In genomic region chr5:6502421-6502820, GRCh38 we compare ENCODE assay signal across 40 cellular contexts. TPM values are rescaled to one million over a fixed set of nuclear protein-coding genes. Genes with fewer than 3 reads are reported as not detected.
"Had no signal": no experiment of that assay in that cellular context is flagged by ENCODE, and none has a peak within 500 bp of the region (broad histone marks: within the 10 kb centered on the region; RNA-seq: fewer than 3 reads in every experiment).

No MANE protein-coding gene starts in this region.

- H3K4me3 Mint-ChIP-seq: activated B cell treated with CpG ODN at 0.5 μM for 24 hours; activated CD4-positive, alpha-beta memory T cell treated with anti-CD3 and anti-CD28 coated beads for 36 hours; activated CD4-positive, alpha-beta T cell treated with anti-CD3 and anti-CD28 coated beads, Interleukin-2, amount 10 ng/mL, durations not matched to agents 24 days and 14 days; activated CD8-positive, alpha-beta T cell treated with anti-CD3 and anti-CD28 coated beads for 36 hours; activated naive CD4-positive, alpha-beta T cell treated with anti-CD3 and anti-CD28 coated beads for 36 hours; activated naive CD4-positive, alpha-beta T cell treated with anti-CD3 and anti-CD28 coated beads, Interleukin-2, amount 50 U/mL, for 24 hours; activated naive CD8-positive, alpha-beta T cell; activated naive CD8-positive, alpha-beta T cell treated with anti-CD3 and anti-CD28 coated beads, Interleukin-2, amount 10 ng/mL, durations not matched to agents 7 days and 5 days; activated naive CD8-positive, alpha-beta T cell treated with anti-CD3 and anti-CD28 coated beads, Interleukin-2, amount 50 U/mL, for 24 hours; activated T-cell treated with anti-CD3 and anti-CD28 coated beads, Interleukin-2, amount 50 U/mL, for 4 hours; activated T-cell treated with anti-CD3 and anti-CD28 coated beads, Interleukin-2, amount 50 U/mL, for 72 hours; activated T-helper 1 cell treated with anti-CD3 and anti-CD28 coated beads, Interleukin-12 subunit alpha, Interleukin-12 subunit beta, Interleukin-2, Interleukin-4 antibody, amounts not matched to agents 30 ng/mL and 10 ng/mL and 1 ng/mL, durations not matched to agents 14 hours and 24 hours and 36 hours; activated T-helper 17 cell treated with anti-CD3 and anti-CD28 coated beads, Interleukin-2, amount 50 U/mL, for 72 hours; brain; central memory CD8-positive, alpha-beta T cell; T-helper 1 cell treated with Interleukin-12 subunit alpha and Interleukin-12 subunit beta and Interleukin-4 antibody, amounts not matched to agents 30 μg/mL and 1 μg/mL, for 36 hours; T-helper 2 cell treated with Interferon-gamma antibody and Interleukin-4, amounts not matched to agents 5 μg/mL and 100 μg/mL, for 36 hours had no signal

- H3K9me3 ChIP-seq: ascending aorta had no signal

- H3K27ac Mint-ChIP-seq: activated B cell treated with CpG ODN at 0.5 μM for 24 hours; activated CD4-positive, alpha-beta memory T cell treated with anti-CD3 and anti-CD28 coated beads for 36 hours; activated CD4-positive, alpha-beta T cell treated with anti-CD3 and anti-CD28 coated beads, Interleukin-2, amount 10 ng/mL, durations not matched to agents 24 days and 14 days; activated CD8-positive, alpha-beta T cell treated with anti-CD3 and anti-CD28 coated beads for 36 hours; activated naive CD4-positive, alpha-beta T cell treated with anti-CD3 and anti-CD28 coated beads for 36 hours; activated naive CD4-positive, alpha-beta T cell treated with anti-CD3 and anti-CD28 coated beads, Interleukin-2, amount 50 U/mL, for 24 hours; activated naive CD8-positive, alpha-beta T cell; activated naive CD8-positive, alpha-beta T cell treated with anti-CD3 and anti-CD28 coated beads, Interleukin-2, amount 10 ng/mL, durations not matched to agents 7 days and 5 days; activated naive CD8-positive, alpha-beta T cell treated with anti-CD3 and anti-CD28 coated beads, Interleukin-2, amount 50 U/mL, for 24 hours; activated T-cell treated with anti-CD3 and anti-CD28 coated beads, Interleukin-2, amount 50 U/mL, for 72 hours; activated T-helper 1 cell treated with anti-CD3 and anti-CD28 coated beads, Interleukin-12 subunit alpha, Interleukin-12 subunit beta, Interleukin-2, Interleukin-4 antibody, amounts not matched to agents 30 ng/mL and 10 ng/mL and 1 ng/mL, durations not matched to agents 14 hours and 24 hours and 36 hours; activated T-helper 17 cell treated with anti-CD3 and anti-CD28 coated beads, Interleukin-2, amount 50 U/mL, for 72 hours; brain; T-helper 1 cell treated with Interleukin-12 subunit alpha and Interleukin-12 subunit beta and Interleukin-4 antibody, amounts not matched to agents 30 μg/mL and 1 μg/mL, for 36 hours; T-helper 2 cell treated with Interferon-gamma antibody and Interleukin-4, amounts not matched to agents 5 μg/mL and 100 μg/mL, for 36 hours had no signal

- H3K27ac ChIP-seq: ascending aorta, cardiac muscle cell, VCaP had no signal

- ATAC-seq: activated CD8-positive, alpha-beta T cell treated with anti-CD3 and anti-CD28 coated beads for 36 hours; activated naive CD8-positive, alpha-beta T cell treated with anti-CD3 and anti-CD28 coated beads, Interleukin-2, amount 50 U/mL, for 24 hours; activated T-cell treated with anti-CD3 and anti-CD28 coated beads, Interleukin-2, amount 50 U/mL, for 4 hours; activated T-cell treated with anti-CD3 and anti-CD28 coated beads, Interleukin-2, amount 50 U/mL, for 72 hours; activated T-helper 17 cell treated with anti-CD3 and anti-CD28 coated beads, Interleukin-2, amount 50 U/mL, for 72 hours had no signal

- H3K27me3 Mint-ChIP-seq: brain had no signal

- H3K36me3 ChIP-seq: ascending aorta, cardiac muscle cell had no signal

- H3K27me3 ChIP-seq: ascending aorta, cardiac muscle cell had no signal

- H3K4me1 Mint-ChIP-seq: activated B cell treated with CpG ODN at 0.5 μM for 24 hours; activated naive CD4-positive, alpha-beta T cell treated with anti-CD3 and anti-CD28 coated beads, Interleukin-2, amount 50 U/mL, for 24 hours; activated T-helper 17 cell treated with anti-CD3 and anti-CD28 coated beads, Interleukin-2, amount 50 U/mL, for 72 hours; central memory CD8-positive, alpha-beta T cell had no signal

- H3K4me3 ChIP-seq: ascending aorta, cardiac muscle cell had no signal

- FAIRE-seq: bronchial epithelial cell, TTC549 had no signal

- H3K4me1 ChIP-seq: ascending aorta had no signal

- DNase-seq: activated B cell treated with CpG ODN at 0.5 μM for 24 hours; activated CD4-positive, alpha-beta memory T cell treated with anti-CD3 and anti-CD28 coated beads for 36 hours; activated CD4-positive, alpha-beta T cell treated with anti-CD3 and anti-CD28 coated beads for 4 hours; activated CD4-positive, alpha-beta T cell treated with anti-CD3 and anti-CD28 coated beads, Interleukin-2, amount 10 ng/mL, durations not matched to agents 24 days and 14 days; activated CD4-positive, alpha-beta T cell treated with anti-CD3 and anti-CD28 coated beads, Interleukin-2, amount 50 U/mL, for 1 hour; activated CD4-positive, alpha-beta T cell treated with anti-CD3 and anti-CD28 coated beads, Interleukin-2, amount 50 U/mL, for 4 hours; activated CD4-positive, CD25-positive, alpha-beta regulatory T cell treated with anti-CD3 and anti-CD28 coated beads, Interleukin-2, amount 50 U/mL, for 72 hours; activated CD8-positive, alpha-beta memory T cell treated with anti-CD3 and anti-CD28 coated beads, Interleukin-2, amount 50 U/mL, for 4 hours; activated CD8-positive, alpha-beta T cell treated with anti-CD3 and anti-CD28 coated beads for 36 hours; activated effector memory CD4-positive, alpha-beta T cell treated with anti-CD3 and anti-CD28 coated beads, Interleukin-2, amount 50 U/mL, for 16 hours; activated gamma-delta T cell treated with Interleukin-2 at 50 U/mL for 16 hours; activated naive CD4-positive, alpha-beta T cell; activated naive CD4-positive, alpha-beta T cell treated with anti-CD3 and anti-CD28 coated beads for 36 hours; activated naive CD8-positive, alpha-beta T cell treated with anti-CD3 and anti-CD28 coated beads, Interleukin-2, amount 10 ng/mL, durations not matched to agents 7 days and 5 days; activated naive CD8-positive, alpha-beta T cell treated with anti-CD3 and anti-CD28 coated beads, Interleukin-2, amount 50 U/mL, for 24 hours; activated T-cell treated with anti-CD3 and anti-CD28 coated beads for 4 hours; activated T-cell treated with anti-CD3 and anti-CD28 coated beads, Interleukin-2, amount 50 U/mL, for 1 hour; activated T-cell treated with anti-CD3 and anti-CD28 coated beads, Interleukin-2, amount 50 U/mL, for 4 hours; activated T-cell treated with anti-CD3 and anti-CD28 coated beads, Interleukin-2, amount 50 U/mL, for 72 hours; amygdala; anterior cingulate cortex; cerebellar nuclear complex; SW 1271; T-helper 1 cell; T-helper 2 cell; T-helper 9 cell had no signal

- H3K36me3 Mint-ChIP-seq: activated CD4-positive, alpha-beta memory T cell treated with anti-CD3 and anti-CD28 coated beads for 36 hours; activated naive CD4-positive, alpha-beta T cell treated with anti-CD3 and anti-CD28 coated beads, Interleukin-2, amount 50 U/mL, for 24 hours; activated naive CD8-positive, alpha-beta T cell; activated naive CD8-positive, alpha-beta T cell treated with anti-CD3 and anti-CD28 coated beads, Interleukin-2, amount 10 ng/mL, durations not matched to agents 7 days and 5 days; brain had no signal

- H3K9me3 Mint-ChIP-seq: activated B cell treated with CpG ODN at 0.5 μM for 24 hours; activated CD4-positive, alpha-beta memory T cell treated with anti-CD3 and anti-CD28 coated beads for 36 hours; activated CD8-positive, alpha-beta T cell treated with anti-CD3 and anti-CD28 coated beads for 36 hours; activated naive CD8-positive, alpha-beta T cell treated with anti-CD3 and anti-CD28 coated beads, Interleukin-2, amount 50 U/mL, for 24 hours; activated T-helper 1 cell treated with anti-CD3 and anti-CD28 coated beads, Interleukin-12 subunit alpha, Interleukin-12 subunit beta, Interleukin-2, Interleukin-4 antibody, amounts not matched to agents 30 ng/mL and 10 ng/mL and 1 ng/mL, durations not matched to agents 14 hours and 24 hours and 36 hours; central memory CD8-positive, alpha-beta T cell; T-helper 1 cell treated with Interleukin-12 subunit alpha and Interleukin-12 subunit beta and Interleukin-4 antibody, amounts not matched to agents 30 μg/mL and 1 μg/mL, for 36 hours had no signal

RNA-seq across cellular contexts. Expression of gene UBE2QL1, which starts 53.8 kb away (rescaled TPM):
- total RNA-seq: activated CD4-positive, alpha-beta memory T cell treated with anti-CD3 and anti-CD28 coated beads for 36 hours; activated CD8-positive, alpha-beta memory T cell treated with anti-CD3 and anti-CD28 coated beads for 36 hours; activated CD8-positive, alpha-beta T cell treated with anti-CD3 and anti-CD28 coated beads for 36 hours; activated naive CD4-positive, alpha-beta T cell treated with anti-CD3 and anti-CD28 coated beads for 36 hours; activated naive CD8-positive, alpha-beta T cell treated with anti-CD3 and anti-CD28 coated beads, Interleukin-2, amount 10 ng/mL, durations not matched to agents 7 days and 5 days; activated T-cell treated with anti-CD3 and anti-CD28 coated beads, Interleukin-2, amount 50 U/mL, for 4 hours; activated T-helper 17 cell treated with anti-CD3 and anti-CD28 coated beads, Interleukin-2, amount 50 U/mL, for 72 hours; bronchial epithelial cell had no signal
